9 cellular contexts compared by ENCODE assay signal in the genomic region with DNA sequence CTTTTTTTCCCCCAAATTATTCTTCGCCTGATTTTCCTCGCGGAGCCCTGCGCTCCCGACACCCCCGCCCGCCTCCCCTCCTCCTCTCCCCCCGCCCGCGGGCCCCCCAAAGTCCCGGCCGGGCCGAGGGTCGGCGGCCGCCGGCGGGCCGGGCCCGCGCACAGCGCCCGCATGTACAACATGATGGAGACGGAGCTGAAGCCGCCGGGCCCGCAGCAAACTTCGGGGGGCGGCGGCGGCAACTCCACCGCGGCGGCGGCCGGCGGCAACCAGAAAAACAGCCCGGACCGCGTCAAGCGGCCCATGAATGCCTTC. TPM values are rescaled to one million over a fixed set of nuclear protein-coding genes. Genes with fewer than 3 reads are reported as not detected.
DNase-seq lines count a peak whose midpoint lies in the region; ATAC-seq and TF ChIP-seq lines count a peak whose summit lies in the region.
"Had no signal": no experiment of that assay in that cellular context is flagged by ENCODE, and none has a peak within 500 bp of the region (broad histone marks: within the 10 kb centered on the region; RNA-seq: fewer than 3 reads in every experiment).

No MANE protein-coding gene starts in this region.

- H3K4me1 Mint-ChIP-seq in activated CD4-positive, alpha-beta T cell treated with anti-CD3 and anti-CD28 coated beads, Interleukin-2, amount 10 ng/mL, durations not matched to agents 24 days and 14 days = peaks cover 6% of the 10 kb centered on the region

- peaks cover 4% of the 10 kb centered on the region for H3K9me3 Mint-ChIP-seq in activated CD4-positive, alpha-beta T cell treated with anti-CD3 and anti-CD28 coated beads, Interleukin-2, amount 10 ng/mL, durations not matched to agents 24 days and 14 days

- no peak for DNase-seq in activated CD4-positive, alpha-beta T cell treated with anti-CD3 and anti-CD28 coated beads, Interleukin-2, amount 10 ng/mL, durations not matched to agents 24 days and 14 days
- DNase-seq in activated CD4-positive, alpha-beta T cell treated with anti-CD3 and anti-CD28 coated beads, Interleukin-2, amount 50 U/mL, for 1 hour = no peak
- DNase-seq in ascending aorta (ENCODE audit: low spot score in 2 of 2) = no peak
- DNase-seq in left lung = no peak
- DNase-seq in NCI-H2107 (lab: John Stamatoyannopoulos, UW) = no peak
- no peak for DNase-seq in NCI-H2081 treated with DMSO at 0.1 percent for 48 hours (lab: John Stamatoyannopoulos, UW)
- no peak for DNase-seq in hepatic stellate cell (ENCODE audit: low spot score)

- peaks cover 66% of the 10 kb centered on the region for H3K27me3 Mint-ChIP-seq in activated CD4-positive, alpha-beta T cell treated with anti-CD3 and anti-CD28 coated beads, Interleukin-2, amount 10 ng/mL, durations not matched to agents 24 days and 14 days

- no peak overlapping the region for H3K27ac ChIP-seq in ascending aorta
- H3K27ac ChIP-seq in left lung = no peak overlapping the region
- peak overlapping the region; percentile 85 for H3K27ac ChIP-seq in temporal lobe (ENCODE audit: low read depth, low read length)
- H3K27ac ChIP-seq: BLaER1 treated with 17β-estradiol and CSF1 and Interleukin-3, amounts not matched to agents 10 nM and 100 nM had no signal

- intact Hi-C loops in activated CD4-positive, alpha-beta T cell treated with anti-CD3 and anti-CD28 coated beads, Interleukin-2, amount 10 ng/mL, durations not matched to agents 24 days and 14 days (cut with micrococcal nuclease) = loop anchor here (1.0 kb wide), 2 partner anchors 10 to 12 kb away; no protein-coding TSS in a partner anchor
- intact Hi-C loops in ascending aorta (cut with DNase I) = no loop called here
- intact Hi-C loops in left lung (cut with DNase I) = loop anchor here in 1 of 2 donors (5.0 kb wide), 2 partner anchors 550 to 970 kb away; no protein-coding TSS in a partner anchor

- H3K4me3 ChIP-seq in ascending aorta (peak overlapping the region; percentile 41 to 46), left lung (peak overlapping the region; percentile 9 to 28)

- H3K4me1 ChIP-seq in ascending aorta = peaks cover 0 to 22% of the 10 kb centered on the region in 2 donors
- H3K4me1 ChIP-seq in left lung = peaks cover 0 to 35% of the 10 kb centered on the region in 2 donors

- peak overlapping the region; percentile 20 for H3K27ac Mint-ChIP-seq in activated CD4-positive, alpha-beta T cell treated with anti-CD3 and anti-CD28 coated beads, Interleukin-2, amount 10 ng/mL, durations not matched to agents 24 days and 14 days

- peaks cover 33% of the 10 kb centered on the region for H3K27me3 ChIP-seq in ascending aorta
- peaks cover 99 to 100% of the 10 kb centered on the region in 2 donors for H3K27me3 ChIP-seq in left lung

- no peak for ATAC-seq in left lung

- H3K9me3 ChIP-seq in ascending aorta = no peaks in the 10 kb centered on the region
- H3K9me3 ChIP-seq in left lung = no peaks in the 10 kb centered on the region

- TF ChIP-seq CTCF in ascending aorta (IDR thresholded peaks at IDR 0.05) (no peak), left lung (IDR thresholded peaks at IDR 0.05) (no peak)

- H3K36me3 Mint-ChIP-seq in activated CD4-positive, alpha-beta T cell treated with anti-CD3 and anti-CD28 coated beads, Interleukin-2, amount 10 ng/mL, durations not matched to agents 24 days and 14 days (ENCODE audit: low read depth) = no peaks in the 10 kb centered on the region

- no peak overlapping the region for H3K4me3 Mint-ChIP-seq in activated CD4-positive, alpha-beta T cell treated with anti-CD3 and anti-CD28 coated beads, Interleukin-2, amount 10 ng/mL, durations not matched to agents 24 days and 14 days

- H3K36me3 ChIP-seq in ascending aorta (no peaks in the 10 kb centered on the region), left lung (no peaks in the 10 kb centered on the region)
- H3K36me3 ChIP-seq: BLaER1 treated with 17β-estradiol and CSF1 and Interleukin-3, amounts not matched to agents 10 nM and 100 nM had no signal

RNA-seq across cellular contexts. Expression of a gene that starts 0.4 kb away (rescaled TPM):
- not detected in 2 replicates for total RNA-seq in activated CD4-positive, alpha-beta T cell treated with anti-CD3 and anti-CD28 coated beads, Interleukin-2, amount 10 ng/mL, durations not matched to agents 24 days and 14 days
- total RNA-seq in ascending aorta (2.0 TPM), left lung (1 to 10 TPM in 1 of 2 donors, not detected in 1; 2.4 TPM), temporal lobe (72.0 TPM)

Comparison
In these comparisons a context has a peak if more than half of its experiments do, and no peak if none do; other contexts are left out.
1. RNA of a gene that starts 0.4 kb away (total RNA-seq): 72.0 TPM in temporal lobe (single experiment); 2.4 TPM in left lung, 2.0 TPM in ascending aorta (single experiment) and not detected in activated CD4-positive, alpha-beta T cell treated with anti-CD3 and anti-CD28 coated beads, Interleukin-2, amount 10 ng/mL, durations not matched to agents 24 days and 14 days; every median in the first group is over 10 times any median in the second.